Comparison of ENCODE assay signal across 23 cellular contexts in the genomic region with DNA sequence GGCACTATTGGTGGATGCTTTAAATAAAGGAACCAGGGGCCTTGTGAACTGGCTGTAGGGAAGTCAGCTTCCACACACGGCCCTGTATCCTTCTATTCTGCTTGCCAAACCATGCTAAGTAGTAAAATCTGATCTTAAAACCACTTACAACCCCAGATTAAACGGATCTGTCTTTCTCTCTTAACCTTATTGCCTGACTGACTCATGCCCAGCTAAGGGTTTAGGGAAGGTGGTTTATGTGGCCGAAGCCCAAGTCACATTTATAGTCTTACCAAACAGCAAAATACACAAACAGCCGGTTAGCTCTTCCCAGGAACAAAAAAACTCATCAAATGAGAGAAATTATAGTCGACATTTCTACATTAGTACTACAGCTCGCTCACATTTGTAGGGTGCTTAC.
"Had no signal": no experiment of that assay in that cellular context is flagged by ENCODE, and none has a peak within 500 bp of the region (broad histone marks: within the 10 kb centered on the region; RNA-seq: fewer than 3 reads in every experiment).

No MANE protein-coding gene starts in this region.

- H3K4me3 ChIP-seq: esophagus muscularis mucosa, gastroesophageal sphincter, heart left ventricle, hepatocyte, left lung, pancreas, right lobe of liver, thyroid gland, vagina had no signal

- H3K79me2 ChIP-seq: hepatocyte had no signal

- H3K4me1 ChIP-seq: esophagus muscularis mucosa, foreskin keratinocyte, gastroesophageal sphincter, left lung, pancreas, right lobe of liver, thyroid gland, vagina had no signal

- DNase-seq: effector memory CD4-positive, alpha-beta T cell; foreskin keratinocyte; heart left ventricle; left cardiac atrium; left lung; mesenchymal stem cell; midbrain; naive thymus-derived CD4-positive, alpha-beta T cell; pancreas; retina; right lobe of liver; small intestine; stimulated activated CD4-positive, alpha-beta T cell treated with anti-CD3 and anti-CD28 coated beads, Interleukin-15, amount 100 ng/mL, for 24 hours; stimulated activated CD4-positive, alpha-beta T cell treated with anti-CD3 and anti-CD28 coated beads, Interleukin-2, amount 100 ng/mL, for 48 hours; stimulated activated naive CD4-positive, alpha-beta T cell; stimulated activated naive CD8-positive, alpha-beta T cell treated with anti-CD3 and anti-CD28 coated beads, Interleukin-15, amount 100 ng/mL, for 72 hours; thyroid gland; trophoblast cell had no signal

- ATAC-seq: foreskin keratinocyte; gastroesophageal sphincter; heart left ventricle; left cardiac atrium; left lung; naive thymus-derived CD4-positive, alpha-beta T cell; pancreas; right lobe of liver; stimulated activated naive CD8-positive, alpha-beta T cell treated with anti-CD3 and anti-CD28 coated beads, Interleukin-15, amount 100 ng/mL, for 72 hours had no signal

- H3K27me3 Mint-ChIP-seq: naive thymus-derived CD4-positive, alpha-beta T cell; stimulated activated naive CD8-positive, alpha-beta T cell treated with anti-CD3 and anti-CD28 coated beads, Interleukin-15, amount 100 ng/mL, for 72 hours had no signal

- H3K27me3 ChIP-seq: esophagus muscularis mucosa, foreskin keratinocyte, gastroesophageal sphincter, heart left ventricle, hepatocyte, left lung, neutrophil, pancreas, right lobe of liver, thyroid gland, vagina had no signal

- H3K4me2 ChIP-seq: hepatocyte had no signal

- H3K27ac ChIP-seq: esophagus muscularis mucosa, foreskin keratinocyte, gastroesophageal sphincter, heart left ventricle, hepatocyte, left lung, neutrophil, pancreas, right lobe of liver, thyroid gland, vagina had no signal

- H3K27ac Mint-ChIP-seq: naive thymus-derived CD4-positive, alpha-beta T cell; stimulated activated naive CD8-positive, alpha-beta T cell treated with anti-CD3 and anti-CD28 coated beads, Interleukin-15, amount 100 ng/mL, for 72 hours had no signal

- H3K4me3 Mint-ChIP-seq: naive thymus-derived CD4-positive, alpha-beta T cell; stimulated activated naive CD8-positive, alpha-beta T cell treated with anti-CD3 and anti-CD28 coated beads, Interleukin-15, amount 100 ng/mL, for 72 hours had no signal

- H3K36me3 ChIP-seq: esophagus muscularis mucosa, gastroesophageal sphincter, heart left ventricle, left lung, neutrophil, pancreas, right lobe of liver, thyroid gland, vagina had no signal

- H3K9me3 ChIP-seq: esophagus muscularis mucosa, gastroesophageal sphincter, neutrophil, pancreas, right lobe of liver, thyroid gland, vagina had no signal

- H3K4me1 Mint-ChIP-seq: naive thymus-derived CD4-positive, alpha-beta T cell; stimulated activated naive CD8-positive, alpha-beta T cell treated with anti-CD3 and anti-CD28 coated beads, Interleukin-15, amount 100 ng/mL, for 72 hours had no signal

- H2AFZ ChIP-seq: hepatocyte had no signal
